1 cellular context compared by ENCODE assay signal in the genomic region with DNA sequence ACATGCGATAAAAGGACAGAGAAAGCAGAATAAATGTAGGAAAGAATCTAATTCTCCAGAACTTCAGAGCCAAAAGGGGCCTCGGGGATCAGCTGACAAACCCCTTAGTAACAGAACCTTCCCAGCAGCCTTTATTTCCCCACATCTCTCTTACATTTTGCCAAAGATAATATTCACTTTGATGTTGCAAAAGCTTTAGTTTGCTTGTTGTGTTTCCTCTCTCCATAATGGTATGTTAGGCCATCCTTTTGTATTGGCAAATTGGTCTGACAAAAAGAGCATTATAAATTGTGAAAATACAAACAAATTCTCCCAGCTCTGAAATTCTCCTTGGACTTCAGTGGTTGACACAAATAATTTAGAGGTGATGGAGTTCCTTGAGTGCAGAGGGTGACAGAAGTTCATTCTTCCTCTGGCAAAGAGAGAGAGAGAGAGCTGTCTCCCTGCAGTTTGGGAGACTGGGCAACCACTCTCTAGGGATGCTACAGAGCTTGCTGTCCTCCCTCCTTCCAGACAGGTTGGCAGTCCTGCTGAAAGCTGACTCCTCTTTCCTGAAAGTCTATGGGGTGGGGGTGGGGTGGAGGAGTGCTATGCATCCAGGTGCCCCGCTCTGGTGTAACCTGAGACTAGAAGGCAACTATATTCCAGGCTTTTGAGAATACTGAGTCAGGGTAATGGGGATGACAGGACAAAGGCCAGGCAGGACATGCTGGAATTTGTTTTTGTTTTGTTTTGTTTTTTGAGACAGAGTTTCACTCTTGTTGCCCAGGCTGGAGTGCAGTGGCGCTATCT.
A peak's percentile ranks its signal among the peaks of the same experiment; 100 is the strongest.
TF ChIP-seq lines count a peak whose summit lies in the region.

No MANE protein-coding gene starts in this region.

TF ChIP-seq in HEK293, 187 proteins besides CTCF, POLR2A, EP300 and RAD21 (continued from another document):
- TF ChIP-seq ZNF639 (tag by site-specific recombination; IDR thresholded peaks at IDR 0.05) (0 out of 2 replicates have a peak, but pooled peaks have one; percentile 43), ZBTB20 (tag by site-specific recombination; IDR thresholded peaks at IDR 0.05) (peak; percentile 60), WT1 (tag by site-specific recombination; IDR thresholded peaks at IDR 0.05) (peak; percentile 42), ZNF600 (tag by site-specific recombination; IDR thresholded peaks at IDR 0.05) (peak; percentile 59; the same call in 1 of the 2 replicates), PATZ1 (tag by site-specific recombination; IDR thresholded peaks at IDR 0.05) (peak; percentile 52)
- TF ChIP-seq, protein P1, sequence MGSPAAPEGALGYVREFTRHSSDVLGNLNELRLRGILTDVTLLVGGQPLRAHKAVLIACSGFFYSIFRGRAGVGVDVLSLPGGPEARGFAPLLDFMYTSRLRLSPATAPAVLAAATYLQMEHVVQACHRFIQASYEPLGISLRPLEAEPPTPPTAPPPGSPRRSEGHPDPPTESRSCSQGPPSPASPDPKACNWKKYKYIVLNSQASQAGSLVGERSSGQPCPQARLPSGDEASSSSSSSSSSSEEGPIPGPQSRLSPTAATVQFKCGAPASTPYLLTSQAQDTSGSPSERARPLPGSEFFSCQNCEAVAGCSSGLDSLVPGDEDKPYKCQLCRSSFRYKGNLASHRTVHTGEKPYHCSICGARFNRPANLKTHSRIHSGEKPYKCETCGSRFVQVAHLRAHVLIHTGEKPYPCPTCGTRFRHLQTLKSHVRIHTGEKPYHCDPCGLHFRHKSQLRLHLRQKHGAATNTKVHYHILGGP (tag by site-specific recombination; IDR thresholded peaks at IDR 0.05): 0 out of 2 replicates have a peak, but pooled peaks have one; percentile 5
